Comparison of ENCODE assay signal across 11 cellular contexts in genomic region chr10:8035641-8036520, GRCh38. TPM values are rescaled to one million over a fixed set of nuclear protein-coding genes. Genes with fewer than 3 reads are reported as not detected.
DNase-seq lines count a peak whose midpoint lies in the region; ATAC-seq, FAIRE-seq and TF ChIP-seq lines count a peak whose summit lies in the region.
"Had no signal": no experiment of that assay in that cellular context is flagged by ENCODE, and none has a peak within 500 bp of the region (broad histone marks: within the 10 kb centered on the region; RNA-seq: fewer than 3 reads in every experiment).

No MANE protein-coding gene starts in this region.

- peaks cover 1% of the 10 kb centered on the region for H3K36me3 Mint-ChIP-seq in activated naive CD8-positive, alpha-beta T cell treated with anti-CD3 and anti-CD28 coated beads for 36 hours

- no peaks in the 10 kb centered on the region; the same call in 1 of the 2 replicates for H3K4me1 ChIP-seq in HepG2 (ENCODE audit: insufficient read depth, low read length)
- H3K4me1 ChIP-seq in right lobe of liver = peaks cover 0 to 17% (median 0%) of the 10 kb centered on the region in 4 donors
- H3K4me1 ChIP-seq in transverse colon = peaks cover 5 to 22% (median 15%) of the 10 kb centered on the region in 4 donors

- TF ChIP-seq CTCF in HepG2 (CRISPR knock-in tag; IDR thresholded peaks at IDR 0.05) (no peak), right lobe of liver (IDR thresholded peaks at IDR 0.05) (no peak), transverse colon (IDR thresholded peaks at IDR 0.05) (no peak), WERI-Rb-1 (IDR thresholded peaks at IDR 0.05; ENCODE audit: low read depth, low read length) (no peak)

- TF ChIP-seq RAD21 in HepG2 (CRISPR knock-in tag; IDR thresholded peaks at IDR 0.05) = no peak

- H3K4me3 ChIP-seq in HepG2 (replicated peaks in 1 of 3; ENCODE audit: insufficient read depth in 1 of 3, low read depth in 2 of 3, low read length in 3 of 3) (no peak overlapping the region), right lobe of liver (no peak overlapping the region), transverse colon (no peak overlapping the region), WERI-Rb-1 (ENCODE audit: low read depth, low read length) (no peak overlapping the region)

- H3K79me2 ChIP-seq in HepG2 (ENCODE audit: insufficient read depth, low read length) = no peaks in the 10 kb centered on the region

- no peak for TF ChIP-seq EP300 in HepG2 (IDR thresholded peaks at IDR 0.05; ENCODE audit: low read depth in 2 of 2, low read length in 2 of 2)
- no peak for TF ChIP-seq EP300 in HepG2 (CRISPR knock-in tag; IDR thresholded peaks at IDR 0.05; ENCODE audit: borderline replicate concordance)
- no peak for TF ChIP-seq EP300 in transverse colon (IDR thresholded peaks at IDR 0.05; ENCODE audit: low read depth)

- in situ Hi-C loops in HepG2 (cut with HindIII; ENCODE audit: extremely low pct_ligation_motif_present, low pct_unique_long_range_greater_than_20kb) = no loop called here
- in situ Hi-C loops in transverse colon (cut with MboI; ENCODE audit: low pct_ligation_motif_present in 1 of 4, low pct_unique_long_range_greater_than_20kb in 1 of 4, low sequenced_read_pairs in 3 of 4) = loop anchor here in 1 of 4 donors (25.0 kb wide), 1 partner anchor 426 kb away; no protein-coding TSS in a partner anchor

- TF ChIP-seq POLR2A in HepG2 (IDR thresholded peaks at IDR 0.05; ENCODE audit: insufficient read depth in 1 of 2, low read depth in 2 of 2, low read length in 2 of 2) (no peak), right lobe of liver (IDR thresholded peaks at IDR 0.05) (no peak), transverse colon (IDR thresholded peaks at IDR 0.05) (no peak)

- POLR2A ChIA-PET in HepG2 (lab: Yijun Ruan, JAX) = no interaction called here

- no peak overlapping the region for H3K27ac ChIP-seq in HepG2 (ENCODE audit: extremely low read length, insufficient read depth, low read length)
- no peak overlapping the region for H3K27ac ChIP-seq in right lobe of liver
- no peak overlapping the region for H3K27ac ChIP-seq in transverse colon
- H3K27ac ChIP-seq in WERI-Rb-1 = no peak overlapping the region

- intact Hi-C loops in HepG2 (cut with micrococcal nuclease; ENCODE audit: unreplicated experiment) (no loop called here), right lobe of liver (cut with DNase I) (no loop called here), transverse colon (cut with DNase I; ENCODE audit: low total_unique reads) (no loop called here)

- no peak overlapping the region for H3K9ac ChIP-seq in HepG2 (ENCODE audit: insufficient read depth, low read depth, low read length)

- no peak for ATAC-seq in HepG2
- no peak for ATAC-seq in right lobe of liver
- no peak for ATAC-seq in HG03280 (IDR thresholded peaks at IDR 0.05; ENCODE audit: unreplicated experiment)

- H4K20me1 ChIP-seq in HepG2 (ENCODE audit: insufficient read depth, low read length) = no peaks in the 10 kb centered on the region

- H3K36me3 ChIP-seq in HepG2 (replicated peaks in 1 of 2; ENCODE audit: control insufficient read depth in 1 of 2, insufficient read depth in 2 of 2, low read length in 2 of 2) (no peaks in the 10 kb centered on the region), right lobe of liver (no peaks in the 10 kb centered on the region), transverse colon (no peaks in the 10 kb centered on the region), WERI-Rb-1 (no peaks in the 10 kb centered on the region)

- peaks cover 17 to 79% of the 10 kb centered on the region in 2 experiments for H3K27me3 ChIP-seq in HepG2 (ENCODE audit: control insufficient read depth in 1 of 2, insufficient read depth in 2 of 2, low read length in 2 of 2)
- peaks cover 14 to 56% of the 10 kb centered on the region in 2 donors for H3K27me3 ChIP-seq in right lobe of liver
- H3K27me3 ChIP-seq in transverse colon = peaks cover 100% of the 10 kb centered on the region
- peaks cover 37% of the 10 kb centered on the region for H3K27me3 ChIP-seq in WERI-Rb-1 (ENCODE audit: insufficient read depth, low read depth, severe bottlenecking)

- CTCF ChIA-PET in HepG2 (lab: Yijun Ruan, JAX; ENCODE audit: low intra/inter-chr PET ratio, low total read pairs) = no interaction called here

- peak overlapping the region; percentile 20 for H3K4me3 Mint-ChIP-seq in activated naive CD8-positive, alpha-beta T cell treated with anti-CD3 and anti-CD28 coated beads for 36 hours

- DNase-seq in HepG2 (ENCODE audit: low spot score) (no peak), right lobe of liver (no peak), mesenteric fat pad (ENCODE audit: low spot score) (peak; percentile 75), transverse colon (no peak), NCI-H774 (lab: John Stamatoyannopoulos, UW) (no peak), WERI-Rb-1 (no peak)
- no peak for DNase-seq in activated naive CD8-positive, alpha-beta T cell treated with anti-CD3 and anti-CD28 coated beads for 36 hours
- DNase-seq: activated effector memory CD4-positive, alpha-beta T cell treated with Interleukin-2 at 50 U/mL for 16 hours had no signal

- WGBS in HepG2 (ENCODE audit: low lambda C conversion rate) = 44% methylated on average over 46 of the region's 47 CpGs
- WGBS in right lobe of liver (ENCODE audit: insufficient coverage, low coverage, low lambda C conversion rate, missing lambda C conversion rate) = 5% methylated on average over 31 of the region's 47 CpGs
- WGBS in transverse colon (ENCODE audit: low coverage in 1 of 2), 2 donors = 19 to 23% methylated on average over 8 to 47 of the region's 47 CpGs

- H2AFZ ChIP-seq in HepG2 (ENCODE audit: low read length) = no peak overlapping the region

- peaks cover 5% of the 10 kb centered on the region for H3K9me3 Mint-ChIP-seq in activated naive CD8-positive, alpha-beta T cell treated with anti-CD3 and anti-CD28 coated beads for 36 hours

- H3K4me1 Mint-ChIP-seq in activated naive CD8-positive, alpha-beta T cell treated with anti-CD3 and anti-CD28 coated beads for 36 hours = peaks cover 24% of the 10 kb centered on the region

- peaks cover 96% of the 10 kb centered on the region for H3K27me3 Mint-ChIP-seq in activated naive CD8-positive, alpha-beta T cell treated with anti-CD3 and anti-CD28 coated beads for 36 hours

- no peaks in the 10 kb centered on the region for H3K9me3 ChIP-seq in HepG2 (ENCODE audit: low read length)
- H3K9me3 ChIP-seq in right lobe of liver = no peaks in the 10 kb centered on the region
- H3K9me3 ChIP-seq in transverse colon = no peaks in the 10 kb centered on the region
- H3K9me3 ChIP-seq in WERI-Rb-1 (ENCODE audit: severe bottlenecking) = no peaks in the 10 kb centered on the region

- H3K27ac Mint-ChIP-seq in activated naive CD8-positive, alpha-beta T cell treated with anti-CD3 and anti-CD28 coated beads for 36 hours = no peak overlapping the region

- H3K4me2 ChIP-seq in HepG2 (ENCODE audit: low read depth, low read length) = no peak overlapping the region

- no peak for FAIRE-seq in HepG2 (lab: Jason Lieb, UNC)
- FAIRE-seq: RCC 7860 had no signal

- BruUV-seq in HepG2 (replicated peaks; lab: Mats Ljungman, UMichigan) = no TSS peak

TF ChIP-seq in HepG2, 621 proteins besides CTCF, POLR2A, EP300 and RAD21:
- no peak for TF ChIP-seq BRF2 (CRISPR knock-in tag; IDR thresholded peaks at IDR 0.05)
- peak; percentile 84; the same call in 1 of the 2 replicates for TF ChIP-seq EZH2 (conservative IDR thresholded peaks at IDR 0.05; ENCODE audit: low read depth, low read length)

RNA-seq across cellular contexts. Expression of gene GATA3, which starts 18.6 kb away (rescaled TPM):
- total RNA-seq in HepG2 (2016; rRNA removed; fragmentation: Illumina TruSeq; extraction: Trizol) (not detected in 2 replicates), right lobe of liver (1 to 10 TPM in 1 of 6 experiments, under 1 TPM in 4, not detected in 1; 0.26 to 1.0 (median 0.53) TPM), mesenteric fat pad (5.5 TPM), transverse colon (under 1 TPM in 1 of 4 donors, not detected in 3; 0.48 TPM)
- not detected in 2 replicates for total RNA-seq in HepG2 (2016; cell fraction: cytosol; rRNA removed; fragmentation: Illumina TruSeq; extraction: Trizol; ENCODE audit: low read depth)
- total RNA-seq in HepG2 (2016; cell fraction: insoluble cytoplasmic fraction; rRNA removed; fragmentation: Illumina TruSeq; extraction: Trizol) = not detected in 2 replicates
- not detected in 2 replicates for total RNA-seq in HepG2 (2016; cell fraction: membrane; rRNA removed; fragmentation: Illumina TruSeq; extraction: Trizol)
- not detected in 2 replicates for total RNA-seq in HepG2 (2016; cell fraction: nucleus; rRNA removed; fragmentation: Illumina TruSeq; extraction: Trizol)
- not detected in 2 replicates for polyA plus RNA-seq in HepG2 (2011; rRNA removed)
- polyA plus RNA-seq in HepG2 (2011; cell fraction: cytosol; rRNA removed) = not detected in 2 replicates
- polyA plus RNA-seq in HepG2 (2011; cell fraction: nucleus; rRNA removed) = not detected in 2 replicates
- not detected in 2 replicates for polyA plus RNA-seq in HepG2 (2012)
- not detected in 2 replicates for polyA plus RNA-seq in HepG2 (2016; cell fraction: cytosol; fragmentation: Illumina TruSeq; extraction: Trizol; ENCODE audit: low read depth)
- not detected in 2 replicates for polyA plus RNA-seq in HepG2 (2016; cell fraction: insoluble cytoplasmic fraction; fragmentation: Illumina TruSeq; extraction: Trizol; ENCODE audit: low read depth)
- polyA plus RNA-seq in HepG2 (2016; cell fraction: membrane; fragmentation: Illumina TruSeq; extraction: Trizol; ENCODE audit: low read depth) = not detected in 2 replicates
- polyA plus RNA-seq in HepG2 (2016; cell fraction: nucleus; fragmentation: Illumina TruSeq; extraction: Trizol; ENCODE audit: insufficient read depth, low read depth) = not detected in 2 replicates
- polyA minus RNA-seq in HepG2 (2011; rRNA and poly(A)+ RNA removed; ENCODE audit: low replicate concordance) = not detected in 2 replicates
- not detected in 2 replicates for polyA minus RNA-seq in HepG2 (2011; cell fraction: cytosol; rRNA and poly(A)+ RNA removed)
- not detected in 2 replicates for polyA minus RNA-seq in HepG2 (2011; cell fraction: nucleus; rRNA and poly(A)+ RNA removed)
- 1 to 10 TPM; 8.4 to 8.8 TPM for total RNA-seq in activated naive CD8-positive, alpha-beta T cell treated with anti-CD3 and anti-CD28 coated beads for 36 hours
- total RNA-seq: fibroblast of lung had no signal
- polyA plus RNA-seq: fibroblast of lung had no signal
